16 cellular contexts compared by ENCODE assay signal in the genomic region with DNA sequence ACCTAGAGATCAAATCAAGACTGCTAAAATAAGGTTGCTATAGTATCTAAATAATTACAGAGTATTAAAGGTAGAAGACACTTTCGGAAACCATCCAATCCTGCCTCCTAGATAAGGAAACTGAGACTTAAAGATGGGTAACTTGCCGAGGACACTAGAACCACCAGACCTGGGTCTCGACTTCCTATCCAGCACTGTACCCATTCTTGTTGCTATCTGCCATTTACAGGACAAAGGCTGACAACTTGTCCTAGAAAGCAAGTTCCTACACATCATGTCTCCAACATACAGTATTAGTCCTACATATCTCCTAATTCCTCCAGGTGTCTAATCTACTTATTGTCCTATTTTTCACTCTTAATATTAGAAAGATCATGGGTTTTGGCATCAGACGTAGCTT. TPM values are rescaled to one million over a fixed set of nuclear protein-coding genes. Genes with fewer than 3 reads are reported as not detected.
DNase-seq lines count a peak whose midpoint lies in the region; ATAC-seq, FAIRE-seq and TF ChIP-seq lines count a peak whose summit lies in the region.
"Had no signal": no experiment of that assay in that cellular context is flagged by ENCODE, and none has a peak within 500 bp of the region (broad histone marks: within the 10 kb centered on the region; RNA-seq: fewer than 3 reads in every experiment).

No MANE protein-coding gene starts in this region.

- TF ChIP-seq CTCF in kidney (IDR thresholded peaks at IDR 0.05; ENCODE audit: borderline replicate concordance, extremely low read depth, insufficient read depth): no peak

- H3K4me3 ChIP-seq in mesenchymal stem cell (ENCODE audit: insufficient read depth in 1 of 2, low read depth in 1 of 2, low read length in 2 of 2): no peak overlapping the region
- H3K4me3 ChIP-seq in SJCRH30: no peak overlapping the region
- H3K4me3 ChIP-seq in kidney (ENCODE audit: low read length in 2 of 2): no peak overlapping the region

- H3K9me3 ChIP-seq in mesenchymal stem cell (ENCODE audit: control insufficient read depth, low read length): no peaks in the 10 kb centered on the region
- H3K9me3 ChIP-seq in SJCRH30 (replicated peaks): no peaks in the 10 kb centered on the region
- no peaks in the 10 kb centered on the region for H3K9me3 ChIP-seq in kidney (ENCODE audit: control insufficient read depth in 1 of 2, low read length in 2 of 2)

- no peak overlapping the region for H3K27ac Mint-ChIP-seq in stimulated activated naive CD8-positive, alpha-beta T cell treated with anti-CD3 and anti-CD28 coated beads, Interleukin-15, amount 100 ng/mL, for 72 hours
- H3K27ac Mint-ChIP-seq: activated CD4-positive, alpha-beta T cell treated with anti-CD3 and anti-CD28 coated beads, Interleukin-2, amount 10 ng/mL, durations not matched to agents 24 days and 14 days; activated naive CD4-positive, alpha-beta T cell treated with anti-CD3 and anti-CD28 coated beads, Interleukin-2, amount 50 U/mL, for 72 hours; type B pancreatic cell had no signal

- no peak for FAIRE-seq in kidney (lab: Jason Lieb, UNC)

- H3K4me2 ChIP-seq in mesenchymal stem cell (ENCODE audit: low read length, poor library complexity, severe bottlenecking): no peak overlapping the region

- H2BK12ac ChIP-seq in mesenchymal stem cell (ENCODE audit: low read length in 2 of 2): no peak overlapping the region

- H3K4ac ChIP-seq in mesenchymal stem cell (ENCODE audit: low read depth in 1 of 2, low read length in 2 of 2): no peak overlapping the region

- no peak overlapping the region for H3K4me3 Mint-ChIP-seq in stimulated activated naive CD8-positive, alpha-beta T cell treated with anti-CD3 and anti-CD28 coated beads, Interleukin-15, amount 100 ng/mL, for 72 hours
- H3K4me3 Mint-ChIP-seq: activated CD4-positive, alpha-beta T cell treated with anti-CD3 and anti-CD28 coated beads, Interleukin-2, amount 10 ng/mL, durations not matched to agents 24 days and 14 days; immature natural killer cell; type B pancreatic cell had no signal

- H3K4me1 ChIP-seq in mesenchymal stem cell (ENCODE audit: control insufficient read depth, insufficient read depth, low read depth, low read length) (no peaks in the 10 kb centered on the region), SJCRH30 (no peaks in the 10 kb centered on the region), kidney (ENCODE audit: control insufficient read depth in 1 of 2, insufficient read depth in 1 of 2, low read depth in 1 of 2, low read length in 2 of 2) (peaks cover 4 to 22% of the 10 kb centered on the region in 2 donors)

- no peaks in the 10 kb centered on the region for H3K27me3 Mint-ChIP-seq in stimulated activated naive CD8-positive, alpha-beta T cell treated with anti-CD3 and anti-CD28 coated beads, Interleukin-15, amount 100 ng/mL, for 72 hours
- H3K27me3 Mint-ChIP-seq: activated CD4-positive, alpha-beta T cell treated with anti-CD3 and anti-CD28 coated beads, Interleukin-2, amount 10 ng/mL, durations not matched to agents 24 days and 14 days; type B pancreatic cell had no signal

- no peaks in the 10 kb centered on the region for H3K27me3 ChIP-seq in mesenchymal stem cell (ENCODE audit: control insufficient read depth in 1 of 2, insufficient read depth in 1 of 2, low read length in 2 of 2)
- no peaks in the 10 kb centered on the region for H3K27me3 ChIP-seq in SJCRH30

- no peak for DNase-seq in stimulated activated naive CD8-positive, alpha-beta T cell treated with anti-CD3 and anti-CD28 coated beads, Interleukin-15, amount 100 ng/mL, for 72 hours
- DNase-seq in stimulated activated naive CD8-positive, alpha-beta T cell treated with anti-CD3 and anti-CD28 coated beads, Interleukin-15, Interleukin-2, amounts not matched to agents 100 U/mL and 50 U/mL, for 24 hours: no peak
- no peak for DNase-seq in mesenchymal stem cell
- DNase-seq in SJCRH30: no peak
- DNase-seq in kidney: no peak
- no peak for DNase-seq in NK-92 treated with Interleukin-12 subunit alpha and Interleukin-12 subunit beta, amount 100 ng/mL, for 24 hours (lab: John Stamatoyannopoulos, UW)
- DNase-seq: activated T-cell treated with anti-CD3 and anti-CD28 coated beads, Interleukin-2, amount 50 U/mL, for 1 hour; NCI-H187; NCI-H446; SIG-M5 had no signal

- no peak overlapping the region for H2AK5ac ChIP-seq in mesenchymal stem cell (ENCODE audit: low read length, severe bottlenecking)

- H4K8ac ChIP-seq in mesenchymal stem cell (ENCODE audit: low read length): no peak overlapping the region

- no peak overlapping the region for H3K14ac ChIP-seq in mesenchymal stem cell (ENCODE audit: low read length in 2 of 2)

- no peak overlapping the region for H2BK15ac ChIP-seq in mesenchymal stem cell (ENCODE audit: low read depth, poor library complexity, severe bottlenecking)

- no peak overlapping the region for H4K91ac ChIP-seq in mesenchymal stem cell (ENCODE audit: low read length)

- peak; percentile 42 for ATAC-seq in stimulated activated naive CD8-positive, alpha-beta T cell treated with anti-CD3 and anti-CD28 coated beads, Interleukin-15, amount 100 ng/mL, for 72 hours
- no peak for ATAC-seq in stimulated activated naive CD8-positive, alpha-beta T cell treated with anti-CD3 and anti-CD28 coated beads, Interleukin-15, Interleukin-2, amounts not matched to agents 100 U/mL and 50 U/mL, for 24 hours
- ATAC-seq in GM19395 (IDR thresholded peaks at IDR 0.05; ENCODE audit: unreplicated experiment): no peak

- intact Hi-C loops in kidney (cut with DNase I): no loop called here

- peaks cover 0 to 14% of the 10 kb centered on the region in 2 donors for H3K9me3 Mint-ChIP-seq in stimulated activated naive CD8-positive, alpha-beta T cell treated with anti-CD3 and anti-CD28 coated beads, Interleukin-15, amount 100 ng/mL, for 72 hours
- H3K9me3 Mint-ChIP-seq: immature natural killer cell, type B pancreatic cell had no signal

- H3K79me1 ChIP-seq in mesenchymal stem cell (replicated peaks; ENCODE audit: low read length, poor library complexity, severe bottlenecking): peaks cover 21% of the 10 kb centered on the region

- H3K36me3 ChIP-seq in mesenchymal stem cell (ENCODE audit: control insufficient read depth in 1 of 2, insufficient read depth in 2 of 2, low read depth in 1 of 2, low read length in 2 of 2) (no peaks in the 10 kb centered on the region), SJCRH30 (no peaks in the 10 kb centered on the region), kidney (ENCODE audit: control insufficient read depth in 1 of 2, insufficient read depth in 2 of 2, low read length in 2 of 2) (no peaks in the 10 kb centered on the region)

- H3K9ac ChIP-seq in mesenchymal stem cell (ENCODE audit: low read length) (peak overlapping the region; percentile 5), kidney (ENCODE audit: low read length in 2 of 2) (no peak overlapping the region)

- H2AFZ ChIP-seq in mesenchymal stem cell (ENCODE audit: low read depth, low read length): no peak overlapping the region

- H2BK5ac ChIP-seq in mesenchymal stem cell (ENCODE audit: low read depth, low read length, poor library complexity, severe bottlenecking): no peak overlapping the region

- no peak overlapping the region for H2BK120ac ChIP-seq in mesenchymal stem cell (ENCODE audit: low read depth, low read length)

- peak overlapping the region; percentile 31 for H3K27ac ChIP-seq in angular gyrus (ENCODE audit: low read depth, low read length)
- H3K27ac ChIP-seq in mesenchymal stem cell (ENCODE audit: low read length, poor library complexity, severe bottlenecking): no peak overlapping the region
- no peak overlapping the region for H3K27ac ChIP-seq in SJCRH30
- peak overlapping the region in 1 of 2 donors; percentile 57 for H3K27ac ChIP-seq in kidney (ENCODE audit: low read depth in 2 of 2, low read length in 2 of 2)

- WGBS in mesenchymal stem cell: 73% methylated on average over 4 of the region's 4 CpGs

- peaks cover 2% of the 10 kb centered on the region for H3K4me1 Mint-ChIP-seq in stimulated activated naive CD8-positive, alpha-beta T cell treated with anti-CD3 and anti-CD28 coated beads, Interleukin-15, amount 100 ng/mL, for 72 hours
- H3K4me1 Mint-ChIP-seq: activated CD4-positive, alpha-beta T cell treated with anti-CD3 and anti-CD28 coated beads, Interleukin-2, amount 10 ng/mL, durations not matched to agents 24 days and 14 days had no signal

- H3K23ac ChIP-seq in mesenchymal stem cell (ENCODE audit: low read length in 2 of 2): no peak overlapping the region

- H3K18ac ChIP-seq in mesenchymal stem cell (ENCODE audit: low read depth in 1 of 2, low read length in 2 of 2): no peak overlapping the region

RNA-seq across cellular contexts. Expression of a gene that starts 37.7 kb away (rescaled TPM):
- polyA plus RNA-seq in mesenchymal stem cell (2013, experiment 1 of 2): 22.0 TPM
- 21.9 TPM for polyA plus RNA-seq in mesenchymal stem cell (2013, experiment 2 of 2)
- 14.8 and 15.3 TPM in 2 replicates for total RNA-seq in SJCRH30 (2014; rRNA removed; shearing (Covaris generic))
- total RNA-seq in kidney: 65.8 TPM
- 16.6 TPM for polyA plus RNA-seq in kidney (ENCODE audit: insufficient read depth, low read depth, low replicate concordance)

RNA-seq across cellular contexts. Expression of a gene that starts 38.0 kb away (rescaled TPM):
- polyA plus RNA-seq in mesenchymal stem cell (2013, experiment 1 of 2): 16.6 TPM
- 17.7 TPM for polyA plus RNA-seq in mesenchymal stem cell (2013, experiment 2 of 2)
- total RNA-seq in SJCRH30 (2014; rRNA removed; shearing (Covaris generic)): 26.5 and 27.6 TPM in 2 replicates
- total RNA-seq in kidney: 26.1 TPM
- 60.3 TPM for polyA plus RNA-seq in kidney (ENCODE audit: insufficient read depth, low read depth, low replicate concordance)

RNA-seq across cellular contexts. Expression of a gene that starts 56.4 kb away (rescaled TPM):
- 0.37 TPM for polyA plus RNA-seq in mesenchymal stem cell (2013, experiment 1 of 2)
- 0.29 TPM for polyA plus RNA-seq in mesenchymal stem cell (2013, experiment 2 of 2)
- 0.55 and 0.71 TPM in 2 replicates for total RNA-seq in SJCRH30 (2014; rRNA removed; shearing (Covaris generic))
- total RNA-seq in kidney: 3.7 TPM
- polyA plus RNA-seq in kidney (ENCODE audit: insufficient read depth, low read depth, low replicate concordance): not detected
